ENCODE assay signal across 1 cellular context in genomic region chr16:3305109-3306068, GRCh38.
A peak's percentile ranks its signal among the peaks of the same experiment; 100 is the strongest.
TF ChIP-seq lines count a peak whose summit lies in the region.

A gene with protein sequence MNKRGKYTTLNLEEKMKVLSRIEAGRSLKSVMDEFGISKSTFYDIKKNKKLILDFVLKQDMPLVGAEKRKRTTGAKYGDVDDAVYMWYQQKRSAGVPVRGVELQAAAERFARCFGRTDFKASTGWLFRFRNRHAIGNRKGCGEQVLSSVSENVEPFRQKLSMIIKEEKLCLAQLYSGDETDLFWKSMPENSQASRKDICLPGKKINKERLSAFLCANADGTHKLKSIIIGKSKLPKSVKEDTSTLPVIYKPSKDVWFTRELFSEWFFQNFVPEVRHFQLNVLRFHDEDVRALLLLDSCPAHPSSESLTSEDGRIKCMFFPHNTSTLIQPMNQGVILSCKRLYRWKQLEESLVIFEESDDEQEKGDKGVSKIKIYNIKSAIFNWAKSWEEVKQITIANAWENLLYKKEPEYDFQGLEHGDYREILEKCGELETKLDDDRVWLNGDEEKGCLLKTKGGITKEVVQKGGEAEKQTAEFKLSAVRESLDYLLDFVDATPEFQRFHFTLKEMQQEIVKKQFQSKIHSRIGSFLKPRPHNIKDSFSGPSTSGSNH (minus strand): TSS chr16:3305430. CDS start chr16:3300614, 4,816 bp downstream.
ZNF75A (plus strand) TSS chr16:3305497; CDS start chr16:3308429, 2,932 bp downstream.

TF ChIP-seq in H1, 55 proteins besides CTCF, POLR2A, EP300 and RAD21:
- TF ChIP-seq SUZ12 (IDR thresholded peaks at IDR 0.05; ENCODE audit: low read length), result 0 out of 2 replicates have a peak, but pooled peaks have one; percentile 46
- peak; percentile 85 for TF ChIP-seq TBP (IDR thresholded peaks at IDR 0.05; ENCODE audit: low read depth, low read length)
- peak; percentile 83 for TF ChIP-seq ASH2L (IDR thresholded peaks at IDR 0.05; ENCODE audit: low read length)
- TF ChIP-seq HDAC2 (IDR thresholded peaks at IDR 0.05; ENCODE audit: borderline replicate concordance in 1 of 2, low read depth in 2 of 2, low read length in 2 of 2), result peak; percentile 15 to 55; a peak in 1 of 4 replicates
- peak; percentile 81 for TF ChIP-seq CREB1 (IDR thresholded peaks at IDR 0.05)
- no peak for TF ChIP-seq BRCA1 (IDR thresholded peaks at IDR 0.05; ENCODE audit: low read depth, low read length)
- TF ChIP-seq SIN3A (conservative IDR thresholded peaks at IDR 0.05 in 1 of 2, IDR thresholded peaks at IDR 0.05 in 1 of 2; ENCODE audit: low read depth in 1 of 2, low read length in 2 of 2), result peak in 1 of 2 experiments; percentile 82; a peak in 1 of 4 replicates
- TF ChIP-seq YY1 (IDR thresholded peaks at IDR 0.05; ENCODE audit: low read depth, low read length), result peak; percentile 96
- no peak; the same call in 1 of the 2 replicates for TF ChIP-seq SRF (IDR thresholded peaks at IDR 0.05; ENCODE audit: low read depth, low read length)
- peak; percentile 39 for TF ChIP-seq RBBP5 (IDR thresholded peaks at IDR 0.05; ENCODE audit: borderline replicate concordance, low read depth, low read length)
- TF ChIP-seq POLR2AphosphoS5 (IDR thresholded peaks at IDR 0.05; ENCODE audit: low read depth, low read length), result peak; percentile 97
- 0 out of 2 replicates have a peak, but pooled peaks have one; percentile 68 for TF ChIP-seq GTF2F1 (IDR thresholded peaks at IDR 0.05; ENCODE audit: borderline replicate concordance, low read depth, low read length)
- TF ChIP-seq MAFK (IDR thresholded peaks at IDR 0.05; ENCODE audit: low read depth, low read length), result no peak
- TF ChIP-seq MAX (IDR thresholded peaks at IDR 0.05), result peak; percentile 99
- TF ChIP-seq SP4 (IDR thresholded peaks at IDR 0.05; ENCODE audit: low read length), result 0 out of 2 replicates have a peak, but pooled peaks have one; percentile 19
- TF ChIP-seq JUN (IDR thresholded peaks at IDR 0.05; ENCODE audit: low read depth, low read length), result no peak
- TF ChIP-seq CBX8 (IDR thresholded peaks at IDR 0.05; ENCODE audit: borderline replicate concordance, low read depth, low read length), result no peak
- peak; percentile 100 for TF ChIP-seq PHF8 (conservative IDR thresholded peaks at IDR 0.05; ENCODE audit: low read depth, low read length)
- peak; percentile 100 for TF ChIP-seq E2F6 (IDR thresholded peaks at IDR 0.05)
- TF ChIP-seq ZNF274 (IDR thresholded peaks at IDR 0.05; ENCODE audit: borderline replicate concordance, extremely low read depth, low read length), result no peak
- peak; percentile 94 for TF ChIP-seq TAF1 (IDR thresholded peaks at IDR 0.05; ENCODE audit: low read depth, low read length)
- TF ChIP-seq TAF7 (optimal IDR thresholded peaks at IDR 0.05; ENCODE audit: borderline replicate concordance, low read depth, low read length), result peak; percentile 85
- no peak for TF ChIP-seq KDM5A (IDR thresholded peaks at IDR 0.05; ENCODE audit: low read length)
- TF ChIP-seq RNF2 (IDR thresholded peaks at IDR 0.05; ENCODE audit: borderline replicate concordance, low read depth, low read length, missing control alignments, poor library complexity, severe bottlenecking), result peak; percentile 55
- peak; percentile 100 for TF ChIP-seq KDM4A (IDR thresholded peaks at IDR 0.05; ENCODE audit: low read depth, low read length, severe bottlenecking)
- peak; percentile 34; the same call in 1 of the 2 replicates for TF ChIP-seq SP2 (IDR thresholded peaks at IDR 0.05; ENCODE audit: low read length)
- TF ChIP-seq GABPA (IDR thresholded peaks at IDR 0.05; ENCODE audit: borderline replicate concordance, insufficient read depth, low read length), result peak; percentile 81
TF ChIP-seq in H1: peak in this region for 20.
